In the genomic region with DNA sequence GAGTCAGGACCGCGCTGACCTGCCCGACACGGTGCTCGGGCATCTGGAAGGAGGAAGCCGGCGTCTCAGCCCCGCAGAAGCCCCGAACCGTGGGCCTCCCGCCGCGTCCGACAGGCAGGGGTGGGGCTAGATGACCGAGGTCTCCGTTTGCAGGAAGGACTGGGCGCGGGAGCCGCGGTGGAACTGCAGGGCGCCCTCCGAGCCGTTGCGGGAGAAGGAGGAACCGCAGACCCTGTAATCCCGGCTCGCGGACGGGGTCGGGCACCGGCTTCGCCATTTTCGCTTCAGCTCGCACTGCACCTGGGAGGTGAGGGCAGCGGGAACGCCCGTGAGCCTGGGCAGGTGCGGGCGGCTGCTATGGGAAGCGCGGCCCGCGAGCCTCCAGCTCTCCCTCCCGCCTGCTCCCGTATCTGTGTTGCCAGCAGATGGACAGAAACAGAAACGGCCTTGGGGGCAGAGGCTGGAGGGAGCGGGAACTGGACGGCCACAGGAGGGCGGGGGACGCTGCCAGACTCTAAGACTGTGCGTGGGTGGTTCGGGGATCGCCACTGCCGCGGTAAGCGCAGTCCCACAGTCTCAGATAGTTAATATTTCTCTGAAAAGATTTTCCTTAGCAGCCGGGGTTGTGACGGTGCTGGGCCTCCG, we compare ENCODE assay signal across 8 cellular contexts.
DNase-seq lines count a peak whose midpoint lies in the region; ATAC-seq and TF ChIP-seq lines count a peak whose summit lies in the region.

No MANE protein-coding gene starts in this region.

- peak in 8 of 11 experiments; percentile 17 to 49 (median 37) for TF ChIP-seq CTCF in spleen (IDR thresholded peaks at IDR 0.05 in 8 of 11, conservative IDR thresholded peaks at IDR 0.05 in 3 of 11)

- no peak for TF ChIP-seq POLR2A in spleen (IDR thresholded peaks at IDR 0.05)

- H3K27ac ChIP-seq in spleen: peak overlapping the region in 6 of 8 donors; percentile 31 to 66 (median 38)

- no peak for ATAC-seq in GM18861 (IDR thresholded peaks at IDR 0.05; ENCODE audit: unreplicated experiment)

- in situ Hi-C loops in T47D (cut with HindIII; ENCODE audit: low pct_unique_long_range_greater_than_20kb, low sequenced_read_pairs): no loop called here

- peak overlapping the region; percentile 31 to 69 (median 42) for H3K4me3 ChIP-seq in spleen

- peaks cover 0 to 19% (median 11%) of the 10 kb centered on the region in 6 donors for H3K4me1 ChIP-seq in spleen

- H3K9me3 ChIP-seq in spleen: no peaks in the 10 kb centered on the region

- intact Hi-C loops in spleen (cut with DNase I; ENCODE audit: low total_unique reads): no loop called here

- no peaks in the 10 kb centered on the region for H3K36me3 ChIP-seq in spleen

- DNase-seq in NCI-H187 (lab: John Stamatoyannopoulos, UW) (peak; percentile 29 to 40), NCI-H187 treated with DMSO at 0.1 percent for 48 hours (lab: John Stamatoyannopoulos, UW) (no peak), NCI-H526 (lab: John Stamatoyannopoulos, UW) (peak; percentile 21 to 85), T47D (ENCODE audit: low read depth in 1 of 2, low spot score in 1 of 2) (peak; percentile 54 to 66), islet precursor cell (peak; percentile 89), spleen (no peak), AG08395 (ENCODE audit: low spot score) (no peak)

- peaks cover 0 to 65% (median 11%) of the 10 kb centered on the region in 7 donors for H3K27me3 ChIP-seq in spleen (replicated peaks in 1 of 7)

- WGBS in spleen, 5 donors: 3 to 8% (median 5%) methylated on average over 43 to 59 of the region's 59 CpGs

Comparison
In these comparisons a context has a peak if more than half of its experiments do, and no peak if none do; other contexts are left out.
1. DNase-seq: peak in NCI-H187 (2 of 2), NCI-H526 (2 of 2), T47D (2 of 2) and islet precursor cell (single experiment); none in NCI-H187 treated with DMSO at 0.1 percent for 48 hours (single experiment), spleen (single experiment) and AG08395 (single experiment).